8 cellular contexts compared by ENCODE assay signal in genomic region chr17:76141212-76142043, GRCh38. TPM values are rescaled to one million over a fixed set of nuclear protein-coding genes. Genes with fewer than 3 reads are reported as not detected.
DNase-seq lines count a peak whose midpoint lies in the region; ATAC-seq, FAIRE-seq and TF ChIP-seq lines count a peak whose summit lies in the region.

A gene with protein sequence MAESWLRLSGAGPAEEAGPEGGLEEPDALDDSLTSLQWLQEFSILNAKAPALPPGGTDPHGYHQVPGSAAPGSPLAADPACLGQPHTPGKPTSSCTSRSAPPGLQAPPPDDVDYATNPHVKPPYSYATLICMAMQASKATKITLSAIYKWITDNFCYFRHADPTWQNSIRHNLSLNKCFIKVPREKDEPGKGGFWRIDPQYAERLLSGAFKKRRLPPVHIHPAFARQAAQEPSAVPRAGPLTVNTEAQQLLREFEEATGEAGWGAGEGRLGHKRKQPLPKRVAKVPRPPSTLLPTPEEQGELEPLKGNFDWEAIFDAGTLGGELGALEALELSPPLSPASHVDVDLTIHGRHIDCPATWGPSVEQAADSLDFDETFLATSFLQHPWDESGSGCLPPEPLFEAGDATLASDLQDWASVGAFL (minus strand): TSS chr17:76141245. CDS start chr17:76140395, 850 bp downstream.

- H3K79me2 ChIP-seq in smooth muscle cell (ENCODE audit: low read depth) = no peaks in the 10 kb centered on the region

- 1% methylated on average over 53 of the region's 59 CpGs for WGBS in smooth muscle cell (ENCODE audit: low lambda C conversion rate)

- H3K27me3 Mint-ChIP-seq in WTC11 (ENCODE audit: low read depth) = peaks cover 67% of the 10 kb centered on the region

- H3K36me3 ChIP-seq in bronchial epithelial cell (ENCODE audit: control insufficient read depth, insufficient read depth, low read length) (no peaks in the 10 kb centered on the region), smooth muscle cell (ENCODE audit: low read depth) (no peaks in the 10 kb centered on the region)

- no peak within 1 kb of the TSS for H3K27ac Mint-ChIP-seq in WTC11

- H3F3A ChIP-seq in smooth muscle cell (ENCODE audit: low read depth) = no peaks in the 10 kb centered on the region

- CTCF ChIA-PET in WTC11 (lab: Charles Lee) = interaction anchor here (0.5 to 7.0 kb wide), 17 partner anchors 8 to 650 kb away, joined by 3 to 41 read pairs (median 4); no protein-coding TSS in a partner anchor

- H3K4me3 Mint-ChIP-seq in WTC11 = peak within 1 kb of the TSS; percentile 82

- FAIRE-seq in bronchial epithelial cell (lab: Jason Lieb, UNC) = no peak

- DNase-seq in GM12864 (ENCODE audit: low read depth) = peak; percentile 39
- DNase-seq in NCI-H2196 treated with DMSO at 0.1 percent for 48 hours (lab: John Stamatoyannopoulos, UW; ENCODE audit: unreplicated experiment) = peak; percentile 98
- DNase-seq in WTC11 (ENCODE audit: low spot score) = peak; percentile 97
- peak; percentile 76 for DNase-seq in bronchial epithelial cell (ENCODE audit: low read depth)
- peak; percentile 73 for DNase-seq in iris pigment epithelial cell (ENCODE audit: low read depth)
- peak; percentile 69 for DNase-seq in smooth muscle cell (lab: John Stamatoyannopoulos, UW; ENCODE audit: unreplicated experiment)

- H3K9ac ChIP-seq in smooth muscle cell (ENCODE audit: low read depth) = peak within 1 kb of the TSS; percentile 10

- H3K27me3 ChIP-seq in bronchial epithelial cell (ENCODE audit: control insufficient read depth, insufficient read depth, low read length) (peaks cover 26% of the 10 kb centered on the region), smooth muscle cell (ENCODE audit: low read depth) (peaks cover 74% of the 10 kb centered on the region)

- ATAC-seq in HG03108 (IDR thresholded peaks at IDR 0.05; ENCODE audit: unreplicated experiment) (peak; percentile 75), WTC11 (peak; percentile 61), HG03095 (IDR thresholded peaks at IDR 0.05; ENCODE audit: unreplicated experiment) (no peak)

- no peaks in the 10 kb centered on the region for H3K36me3 Mint-ChIP-seq in WTC11

- H3K4me2 ChIP-seq in smooth muscle cell = peak within 1 kb of the TSS; percentile 98

- peaks cover 31% of the 10 kb centered on the region for H3K4me1 ChIP-seq in smooth muscle cell (ENCODE audit: low read depth)

- H4K20me1 ChIP-seq in smooth muscle cell (ENCODE audit: low read depth) = no peaks in the 10 kb centered on the region

- no peak within 1 kb of the TSS for H3K27ac ChIP-seq in smooth muscle cell (ENCODE audit: low read depth)

- H2AFZ ChIP-seq in smooth muscle cell (ENCODE audit: low read depth) = peak within 1 kb of the TSS; percentile 57

- peaks cover 81% of the 10 kb centered on the region for H3K4me1 Mint-ChIP-seq in WTC11

- H3K4me3 ChIP-seq in GM12864 (ENCODE audit: low read depth, low read length) = peak within 1 kb of the TSS; percentile 39
- peak within 1 kb of the TSS; percentile 35 for H3K4me3 ChIP-seq in bronchial epithelial cell (ENCODE audit: low read depth, low read length)
- H3K4me3 ChIP-seq in smooth muscle cell = peak within 1 kb of the TSS; percentile 59

- H3K9me3 Mint-ChIP-seq in WTC11 = no peaks in the 10 kb centered on the region

- TF ChIP-seq CTCF in GM12864 (IDR thresholded peaks at IDR 0.05; ENCODE audit: low read depth, low read length, missing control alignments) (no peak), WTC11 (IDR thresholded peaks at IDR 0.05) (no peak), bronchial epithelial cell (IDR thresholded peaks at IDR 0.05; ENCODE audit: insufficient read depth, low read length, severe bottlenecking) (no peak), smooth muscle cell (IDR thresholded peaks at IDR 0.05; ENCODE audit: borderline replicate concordance, insufficient read depth, poor library complexity, severe bottlenecking) (no peak)

- POLR2A ChIA-PET in WTC11 (lab: Charles Lee) = interaction anchor here (0.6 to 3.3 kb wide), 5 partner anchors 9 to 140 kb away, joined by 3 to 17 read pairs (median 3); no protein-coding TSS in a partner anchor

- H3K9me3 ChIP-seq in smooth muscle cell (replicated peaks; ENCODE audit: low read depth) = no peaks in the 10 kb centered on the region

TF ChIP-seq in WTC11, 78 proteins besides CTCF, POLR2A, EP300 and RAD21 (continues in another document):
- TF ChIP-seq, protein P1, sequence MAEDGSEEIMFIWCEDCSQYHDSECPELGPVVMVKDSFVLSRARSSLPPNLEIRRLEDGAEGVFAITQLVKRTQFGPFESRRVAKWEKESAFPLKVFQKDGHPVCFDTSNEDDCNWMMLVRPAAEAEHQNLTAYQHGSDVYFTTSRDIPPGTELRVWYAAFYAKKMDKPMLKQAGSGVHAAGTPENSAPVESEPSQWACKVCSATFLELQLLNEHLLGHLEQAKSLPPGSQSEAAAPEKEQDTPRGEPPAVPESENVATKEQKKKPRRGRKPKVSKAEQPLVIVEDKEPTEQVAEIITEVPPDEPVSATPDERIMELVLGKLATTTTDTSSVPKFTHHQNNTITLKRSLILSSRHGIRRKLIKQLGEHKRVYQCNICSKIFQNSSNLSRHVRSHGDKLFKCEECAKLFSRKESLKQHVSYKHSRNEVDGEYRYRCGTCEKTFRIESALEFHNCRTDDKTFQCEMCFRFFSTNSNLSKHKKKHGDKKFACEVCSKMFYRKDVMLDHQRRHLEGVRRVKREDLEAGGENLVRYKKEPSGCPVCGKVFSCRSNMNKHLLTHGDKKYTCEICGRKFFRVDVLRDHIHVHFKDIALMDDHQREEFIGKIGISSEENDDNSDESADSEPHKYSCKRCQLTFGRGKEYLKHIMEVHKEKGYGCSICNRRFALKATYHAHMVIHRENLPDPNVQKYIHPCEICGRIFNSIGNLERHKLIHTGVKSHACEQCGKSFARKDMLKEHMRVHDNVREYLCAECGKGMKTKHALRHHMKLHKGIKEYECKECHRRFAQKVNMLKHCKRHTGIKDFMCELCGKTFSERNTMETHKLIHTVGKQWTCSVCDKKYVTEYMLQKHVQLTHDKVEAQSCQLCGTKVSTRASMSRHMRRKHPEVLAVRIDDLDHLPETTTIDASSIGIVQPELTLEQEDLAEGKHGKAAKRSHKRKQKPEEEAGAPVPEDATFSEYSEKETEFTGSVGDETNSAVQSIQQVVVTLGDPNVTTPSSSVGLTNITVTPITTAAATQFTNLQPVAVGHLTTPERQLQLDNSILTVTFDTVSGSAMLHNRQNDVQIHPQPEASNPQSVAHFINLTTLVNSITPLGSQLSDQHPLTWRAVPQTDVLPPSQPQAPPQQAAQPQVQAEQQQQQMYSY (CRISPR knock-in tag; IDR thresholded peaks at IDR 0.05) = 0 out of 2 replicates have a peak, but pooled peaks have one; percentile 15
- TF ChIP-seq CREB1 (CRISPR knock-in tag; IDR thresholded peaks at IDR 0.05) (no peak), FOXP4 (CRISPR knock-in tag; IDR thresholded peaks at IDR 0.05) (peak; percentile 62), ZNF121 (CRISPR knock-in tag; IDR thresholded peaks at IDR 0.05) (peak; percentile 76), SP1 (CRISPR knock-in tag; conservative IDR thresholded peaks at IDR 0.05) (peak; percentile 85), MAX (CRISPR knock-in tag; IDR thresholded peaks at IDR 0.05) (peak; percentile 57; the same call in 1 of the 2 replicates), MYBL2 (CRISPR knock-in tag; IDR thresholded peaks at IDR 0.05) (peak; percentile 74; the same call in 1 of the 2 replicates), NFYB (CRISPR knock-in tag; conservative IDR thresholded peaks at IDR 0.05; ENCODE audit: low read depth) (peak; percentile 86)
- TF ChIP-seq, protein P2, sequence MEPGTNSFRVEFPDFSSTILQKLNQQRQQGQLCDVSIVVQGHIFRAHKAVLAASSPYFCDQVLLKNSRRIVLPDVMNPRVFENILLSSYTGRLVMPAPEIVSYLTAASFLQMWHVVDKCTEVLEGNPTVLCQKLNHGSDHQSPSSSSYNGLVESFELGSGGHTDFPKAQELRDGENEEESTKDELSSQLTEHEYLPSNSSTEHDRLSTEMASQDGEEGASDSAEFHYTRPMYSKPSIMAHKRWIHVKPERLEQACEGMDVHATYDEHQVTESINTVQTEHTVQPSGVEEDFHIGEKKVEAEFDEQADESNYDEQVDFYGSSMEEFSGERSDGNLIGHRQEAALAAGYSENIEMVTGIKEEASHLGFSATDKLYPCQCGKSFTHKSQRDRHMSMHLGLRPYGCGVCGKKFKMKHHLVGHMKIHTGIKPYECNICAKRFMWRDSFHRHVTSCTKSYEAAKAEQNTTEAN (CRISPR knock-in tag; IDR thresholded peaks at IDR 0.05) = 0 out of 2 replicates have a peak, but pooled peaks have one; percentile 45
- TF ChIP-seq, protein P3, sequence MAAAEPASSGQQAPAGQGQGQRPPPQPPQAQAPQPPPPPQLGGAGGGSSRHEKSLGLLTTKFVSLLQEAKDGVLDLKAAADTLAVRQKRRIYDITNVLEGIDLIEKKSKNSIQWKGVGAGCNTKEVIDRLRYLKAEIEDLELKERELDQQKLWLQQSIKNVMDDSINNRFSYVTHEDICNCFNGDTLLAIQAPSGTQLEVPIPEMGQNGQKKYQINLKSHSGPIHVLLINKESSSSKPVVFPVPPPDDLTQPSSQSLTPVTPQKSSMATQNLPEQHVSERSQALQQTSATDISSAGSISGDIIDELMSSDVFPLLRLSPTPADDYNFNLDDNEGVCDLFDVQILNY (CRISPR knock-in tag; IDR thresholded peaks at IDR 0.05) = peak; percentile 79; the same call in 1 of the 2 replicates

RNA-seq across cellular contexts. Expression of the gene that starts here (rescaled TPM):
- total RNA-seq in WTC11 (2021) = 6.2 to 11.8 TPM (median 6.8 TPM) in 3 replicates
- not detected in 2 replicates for total RNA-seq in bronchial epithelial cell
- not detected in 2 replicates for total RNA-seq in smooth muscle cell
- not detected in 2 replicates for polyA plus RNA-seq in smooth muscle cell

Comparison
In these comparisons a context has a peak if more than half of its experiments do, and no peak if none do; other contexts are left out.
1. Peak in DNase-seq and H3K4me3 ChIP-seq in bronchial epithelial cell; RNA of the gene not detected or under 1 TPM.
2. Peak in DNase-seq, H3K4me3 ChIP-seq, H3K9ac ChIP-seq and H3K4me2 ChIP-seq in smooth muscle cell; RNA of the gene not detected or under 1 TPM.
3. DNase-seq: peak in every context shown above with its lines; median percentile 98 in NCI-H2196 treated with DMSO at 0.1 percent for 48 hours; 97 in WTC11; 76 in bronchial epithelial cell; 73 in iris pigment epithelial cell; 69 in smooth muscle cell; 39 in GM12864.